ENCODE assay signal across 15 cellular contexts in genomic region chr11:8357505-8357888, GRCh38.
"Had no signal": no experiment of that assay in that cellular context is flagged by ENCODE, and none has a peak within 500 bp of the region (broad histone marks: within the 10 kb centered on the region; RNA-seq: fewer than 3 reads in every experiment).

No MANE protein-coding gene starts in this region.

- H3K4me1 ChIP-seq: parathyroid adenoma had no signal

- H2AFZ ChIP-seq: parathyroid adenoma had no signal

- DNase-seq: activated CD4-positive, alpha-beta memory T cell treated with anti-CD3 and anti-CD28 coated beads, Interleukin-2, amount 10 ng/mL, durations not matched to agents 7 days and 5 days; activated CD4-positive, alpha-beta T cell treated with anti-CD3 and anti-CD28 coated beads for 48 hours; activated CD4-positive, CD25-positive, alpha-beta regulatory T cell; activated effector memory CD4-positive, alpha-beta T cell treated with Interleukin-2 at 50 U/mL for 16 hours; activated naive CD4-positive, alpha-beta T cell treated with anti-CD3 and anti-CD28 coated beads, Interleukin-2, amount 10 ng/mL, durations not matched to agents 7 days and 5 days; activated T-cell treated with anti-CD3 and anti-CD28 coated beads, Interleukin-2, amount 50 U/mL, for 24 hours; effector CD8-positive, alpha-beta T cell; sigmoid colon; stimulated activated CD4-positive, alpha-beta T cell treated with anti-CD3 and anti-CD28 coated beads, Interleukin-12 subunit alpha, Interleukin-12 subunit beta, amount 100 ng/mL, for 4 hours; stimulated activated CD4-positive, alpha-beta T cell treated with anti-CD3 and anti-CD28 coated beads, Interleukin-1b, Interleukin-23, amount 100 ng/mL, for 48 hours; stimulated activated CD8-positive, alpha-beta memory T cell treated with anti-CD3 and anti-CD28 coated beads, Interleukin-4, amount 100 ng/mL, for 48 hours; stimulated activated naive CD4-positive, alpha-beta T cell had no signal

- H3K27ac ChIP-seq: parathyroid adenoma, sigmoid colon had no signal

- H3K79me2 ChIP-seq: parathyroid adenoma had no signal

- H3K9me3 ChIP-seq: esophagus muscularis mucosa, sigmoid colon had no signal

- H3K36me3 ChIP-seq: esophagus muscularis mucosa, sigmoid colon had no signal

- H3K9ac ChIP-seq: parathyroid adenoma had no signal

- ATAC-seq: naive thymus-derived CD8-positive, alpha-beta T cell had no signal

- H3K27me3 ChIP-seq: esophagus muscularis mucosa, sigmoid colon had no signal
